Comparison of ENCODE assay signal across 39 cellular contexts in genomic region chr12:102163383-102163782, GRCh38. TPM values are rescaled to one million over a fixed set of nuclear protein-coding genes. Genes with fewer than 3 reads are reported as not detected.
"Had no signal": no experiment of that assay in that cellular context is flagged by ENCODE, and none has a peak within 500 bp of the region (broad histone marks: within the 10 kb centered on the region; RNA-seq: fewer than 3 reads in every experiment).

No MANE protein-coding gene starts in this region.

- DNase-seq: Karpas-422, Kasumi-1, MG63, MM.1S, MV-4-11, NCI-H1048, NCI-H1092, NCI-H1092 treated with DMSO at 0.1 percent for 48 hours, NCI-H1105, NCI-H1105 treated with DMSO at 0.1 percent for 48 hours, NCI-H1417, NCI-H1417 treated with DMSO at 0.1 percent for 48 hours, NCI-H1436, NCI-H1436 treated with DMSO at 0.1 percent for 48 hours, NCI-H146, NCI-H1694, NCI-H1694 treated with DMSO at 0.1 percent for 48 hours, NCI-H187, NCI-H187 treated with DMSO at 0.1 percent for 48 hours, NCI-H1930, NCI-H2029, NCI-H2029 treated with DMSO at 0.1 percent for 48 hours, NCI-H2081, NCI-H2081 treated with DMSO at 0.1 percent for 48 hours, NCI-H2107, NCI-H2171, NCI-H2171 treated with DMSO at 0.1 percent for 48 hours, NCI-H2227 treated with DMSO at 0.1 percent for 48 hours, NCI-H226, NCI-H345, NCI-H446, NCI-H446 treated with DMSO at 0.1 percent for 48 hours, NCI-H510A, NCI-H510A treated with DMSO at 0.1 percent for 48 hours had no signal

- H3K27me3 ChIP-seq: MG63 had no signal

- H3K9me3 ChIP-seq: MG63 had no signal

- H3K36me3 ChIP-seq: MG63 had no signal

- H3K4me3 ChIP-seq: MG63 had no signal

- H3K27ac ChIP-seq: KMS-11 had no signal

RNA-seq across cellular contexts. Expression of gene PMCH, which starts 34.2 kb away (rescaled TPM):
- total RNA-seq: LHCN-M2, M059J, MCF 10A, NCI-H460 had no signal
